In the genomic region with DNA sequence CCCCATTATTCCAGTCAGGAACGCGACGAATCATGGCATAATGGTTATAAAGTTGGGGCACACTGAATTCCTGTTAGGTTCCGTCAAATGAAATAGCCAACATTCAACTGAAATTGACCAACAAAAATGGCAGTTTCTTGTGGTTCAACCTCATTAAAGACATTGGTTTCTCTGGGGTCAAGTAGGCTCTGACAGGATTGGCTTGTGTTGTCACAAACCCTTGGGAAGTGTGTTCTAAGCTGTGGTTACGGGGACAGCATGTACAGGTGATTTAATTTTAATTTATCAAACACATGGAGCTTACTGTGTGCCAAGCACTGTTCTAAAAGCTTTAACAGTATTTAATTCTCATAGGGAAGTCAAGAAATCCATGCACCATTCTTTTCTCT, we compare ENCODE assay signal across 9 cellular contexts. TPM values are rescaled to one million over a fixed set of nuclear protein-coding genes. Genes with fewer than 3 reads are reported as not detected.
DNase-seq lines count a peak whose midpoint lies in the region; ATAC-seq, FAIRE-seq and TF ChIP-seq lines count a peak whose summit lies in the region.
"Had no signal": no experiment of that assay in that cellular context is flagged by ENCODE, and none has a peak within 500 bp of the region (broad histone marks: within the 10 kb centered on the region; RNA-seq: fewer than 3 reads in every experiment).

No MANE protein-coding gene starts in this region.

- no peaks in the 10 kb centered on the region for H3K36me3 Mint-ChIP-seq in activated T-cell treated with anti-CD3 and anti-CD28 coated beads, Interleukin-2, amount 50 U/mL, for 72 hours (ENCODE audit: insufficient read depth in 2 of 2)
- H3K36me3 Mint-ChIP-seq in activated naive CD8-positive, alpha-beta T cell treated with anti-CD3 and anti-CD28 coated beads for 36 hours, result no peaks in the 10 kb centered on the region

- H3K36me3 ChIP-seq in keratinocyte (ENCODE audit: control insufficient read depth in 2 of 2, extremely low read depth in 1 of 2, insufficient read depth in 2 of 2, low read length in 2 of 2) (no peaks in the 10 kb centered on the region), thoracic aorta (no peaks in the 10 kb centered on the region)

- H3K27me3 Mint-ChIP-seq in activated T-cell treated with anti-CD3 and anti-CD28 coated beads, Interleukin-2, amount 50 U/mL, for 72 hours (ENCODE audit: low read depth), result peaks cover 10% of the 10 kb centered on the region
- H3K27me3 Mint-ChIP-seq in activated naive CD8-positive, alpha-beta T cell treated with anti-CD3 and anti-CD28 coated beads for 36 hours, result peaks cover 8% of the 10 kb centered on the region

- no peak overlapping the region for H3K9ac ChIP-seq in keratinocyte (ENCODE audit: control insufficient read depth, extremely low read depth, insufficient read depth, low read length)

- no peak for DNase-seq in activated T-cell treated with anti-CD3 and anti-CD28 coated beads, Interleukin-2, amount 50 U/mL, for 72 hours
- DNase-seq in activated T-cell treated with anti-CD3 and anti-CD28 coated beads for 4 hours, result no peak
- DNase-seq in activated naive CD8-positive, alpha-beta T cell treated with anti-CD3 and anti-CD28 coated beads for 36 hours, result no peak
- DNase-seq in keratinocyte (ENCODE audit: low read depth, low spot score), result no peak
- DNase-seq in thoracic aorta (ENCODE audit: low spot score), result no peak
- no peak for DNase-seq in pons (ENCODE audit: low spot score)
- no peak for DNase-seq in GM03348 (ENCODE audit: low spot score)

- H3K27ac ChIP-seq in keratinocyte (ENCODE audit: control insufficient read depth, insufficient read depth, low read length) (no peak overlapping the region), thoracic aorta (peak overlapping the region in 1 of 2 donors; percentile 78)

- peak overlapping the region; percentile 69 for H2AFZ ChIP-seq in keratinocyte (ENCODE audit: control insufficient read depth, low read length)

- H3K27me3 ChIP-seq in keratinocyte (ENCODE audit: control insufficient read depth, extremely low read depth, insufficient read depth, low read length), result no peaks in the 10 kb centered on the region
- H3K27me3 ChIP-seq in thoracic aorta (replicated peaks; ENCODE audit: insufficient read depth), result no peaks in the 10 kb centered on the region

- no peaks in the 10 kb centered on the region for H3K9me3 Mint-ChIP-seq in activated T-cell treated with anti-CD3 and anti-CD28 coated beads, Interleukin-2, amount 50 U/mL, for 72 hours
- no peaks in the 10 kb centered on the region for H3K9me3 Mint-ChIP-seq in activated naive CD8-positive, alpha-beta T cell treated with anti-CD3 and anti-CD28 coated beads for 36 hours

- dilution Hi-C loops in keratinocyte (cut with MboI; ENCODE audit: extremely low pct_ligation_motif_present, low sequenced_read_pairs), result no loop called here

- no peak for FAIRE-seq in keratinocyte (lab: Jason Lieb, UNC)

- no peaks in the 10 kb centered on the region for H3K4me1 Mint-ChIP-seq in activated T-cell treated with anti-CD3 and anti-CD28 coated beads, Interleukin-2, amount 50 U/mL, for 72 hours (ENCODE audit: low read depth)
- H3K4me1 Mint-ChIP-seq in activated naive CD8-positive, alpha-beta T cell treated with anti-CD3 and anti-CD28 coated beads for 36 hours, result no peaks in the 10 kb centered on the region

- no peaks in the 10 kb centered on the region for H3K9me3 ChIP-seq in keratinocyte (ENCODE audit: control insufficient read depth, low read depth, low read length)
- H3K9me3 ChIP-seq in thoracic aorta, result no peaks in the 10 kb centered on the region

- H3K4me3 Mint-ChIP-seq in activated T-cell treated with anti-CD3 and anti-CD28 coated beads, Interleukin-2, amount 50 U/mL, for 72 hours, result peak overlapping the region; percentile 63 to 75
- H3K4me3 Mint-ChIP-seq in activated naive CD8-positive, alpha-beta T cell treated with anti-CD3 and anti-CD28 coated beads for 36 hours, result peak overlapping the region; percentile 58

- H4K20me1 ChIP-seq in keratinocyte (ENCODE audit: control insufficient read depth, extremely low read depth, insufficient read depth, low read length), result no peaks in the 10 kb centered on the region

- H3K9me1 ChIP-seq in keratinocyte (ENCODE audit: control insufficient read depth, extremely low read depth, insufficient read depth, low read length), result no peaks in the 10 kb centered on the region

- H3K4me3 ChIP-seq in keratinocyte (ENCODE audit: control insufficient read depth in 2 of 3, extremely low read depth in 1 of 3, insufficient read depth in 2 of 3, low read depth in 1 of 3, low read length in 3 of 3), result peak overlapping the region in 2 of 3 experiments; percentile 42 to 43
- H3K4me3 ChIP-seq in thoracic aorta, result peak overlapping the region; percentile 72

- TF ChIP-seq CTCF in keratinocyte (optimal IDR thresholded peaks at IDR 0.05 in 1 of 3, IDR thresholded peaks at IDR 0.05 in 1 of 3, conservative IDR thresholded peaks at IDR 0.05 in 1 of 3; ENCODE audit: extremely low read depth in 1 of 3, insufficient read depth in 2 of 3, low read length in 3 of 3) (no peak), thoracic aorta (IDR thresholded peaks at IDR 0.05) (no peak)

- H3K79me2 ChIP-seq in keratinocyte (ENCODE audit: control insufficient read depth, insufficient read depth, low read length), result no peaks in the 10 kb centered on the region

- no peak for ATAC-seq in activated T-cell treated with anti-CD3 and anti-CD28 coated beads, Interleukin-2, amount 50 U/mL, for 72 hours (replicated peaks in 1 of 2)
- ATAC-seq in thoracic aorta (ENCODE audit: insufficient number of reproducible peaks, low FRiP score, low read depth) (no peak), GM18867 (IDR thresholded peaks at IDR 0.05; ENCODE audit: unreplicated experiment) (no peak)

- H3K4me1 ChIP-seq in keratinocyte (ENCODE audit: control insufficient read depth, extremely low read depth, insufficient read depth, low read length) (no peaks in the 10 kb centered on the region), thoracic aorta (ENCODE audit: control insufficient read depth in 1 of 2, low read depth in 2 of 2) (peaks cover 0 to 11% of the 10 kb centered on the region in 2 donors)

- H3K4me2 ChIP-seq in keratinocyte (ENCODE audit: control insufficient read depth, extremely low read depth, insufficient read depth, low read depth, low read length), result peak overlapping the region; percentile 64

- H3K27ac Mint-ChIP-seq in activated T-cell treated with anti-CD3 and anti-CD28 coated beads, Interleukin-2, amount 50 U/mL, for 72 hours, result no peak overlapping the region
- no peak overlapping the region for H3K27ac Mint-ChIP-seq in activated naive CD8-positive, alpha-beta T cell treated with anti-CD3 and anti-CD28 coated beads for 36 hours

RNA-seq across cellular contexts. Expression of a gene that starts 0.8 kb away (rescaled TPM):
- not detected for total RNA-seq in activated T-cell treated with anti-CD3 and anti-CD28 coated beads, Interleukin-2, amount 50 U/mL, for 72 hours
- under 1 TPM; 0.06 to 0.12 TPM for total RNA-seq in activated naive CD8-positive, alpha-beta T cell treated with anti-CD3 and anti-CD28 coated beads for 36 hours
- polyA plus RNA-seq in keratinocyte, result 0.09 to 0.17 TPM (median 0.16 TPM) in 3 replicates
- polyA plus RNA-seq in keratinocyte (2011; ENCODE audit: low read depth), result 0.05 TPM
- 0.08 and 0.11 TPM in 2 replicates for polyA plus RNA-seq in keratinocyte (2011; cell fraction: cytosol; rRNA removed)
- polyA plus RNA-seq in keratinocyte (2011; cell fraction: nucleus; rRNA removed), result 0.13 and 0.22 TPM in 2 replicates
- 0.13 and 0.14 TPM in 2 replicates for polyA plus RNA-seq in keratinocyte (2012; ENCODE audit: low replicate concordance)
- polyA minus RNA-seq in keratinocyte, result 0.03 to 0.39 TPM (median 0.29 TPM) in 3 replicates
- 0.58 TPM for polyA minus RNA-seq in keratinocyte (2011; cell fraction: cytosol; rRNA and poly(A)+ RNA removed)
- 0.21 and 0.39 TPM in 2 replicates for polyA minus RNA-seq in keratinocyte (2011; cell fraction: nucleus; rRNA and poly(A)+ RNA removed)
- total RNA-seq in thoracic aorta, result 1 to 10 TPM; 1.5 to 1.6 TPM
- total RNA-seq: glomerular endothelial cell had no signal
